ENCODE assay signal across 8 cellular contexts in genomic region chr11:45147017-45147728, GRCh38. TPM values are rescaled to one million over a fixed set of nuclear protein-coding genes. Genes with fewer than 3 reads are reported as not detected.
DNase-seq lines count a peak whose midpoint lies in the region; ATAC-seq and TF ChIP-seq lines count a peak whose summit lies in the region.

No MANE protein-coding gene starts in this region.

- no peak overlapping the region for H4K8ac ChIP-seq in neuronal stem cell (ENCODE audit: low read depth, low read length)

- H2AFZ ChIP-seq in neuronal stem cell (ENCODE audit: low read length) = peak overlapping the region; percentile 92

- H3K4me3 ChIP-seq in GM06990 (replicated peaks; ENCODE audit: low read depth, low read length) = peak overlapping the region; percentile 63
- peak overlapping the region; percentile 71 for H3K4me3 ChIP-seq in NB4 (ENCODE audit: low read depth, low read length)
- H3K4me3 ChIP-seq in gastroesophageal sphincter = peak overlapping the region; percentile 53 to 77
- peak overlapping the region; percentile 84 to 93 for H3K4me3 ChIP-seq in neuronal stem cell (ENCODE audit: low read length in 2 of 2)

- no peak overlapping the region for H4K91ac ChIP-seq in neuronal stem cell (ENCODE audit: low read depth, low read length, poor library complexity)

- no peak overlapping the region for H2BK5ac ChIP-seq in neuronal stem cell (ENCODE audit: low read length)

- TF ChIP-seq EP300 in gastroesophageal sphincter (IDR thresholded peaks at IDR 0.05) = no peak

- no peak overlapping the region for H3K14ac ChIP-seq in neuronal stem cell (ENCODE audit: low read length)

- H3K27me3 ChIP-seq in GM06990 (replicated peaks; ENCODE audit: control insufficient read depth, insufficient read depth, low read length) (0 out of 2 replicates have a peak, but pooled peaks cover 3% of the 10 kb centered on the region), gastroesophageal sphincter (no peaks in the 10 kb centered on the region), neuronal stem cell (ENCODE audit: control insufficient read depth in 3 of 3, insufficient read depth in 3 of 3, low read depth in 1 of 3, low read length in 3 of 3) (peaks cover 0 to 21% (median 14%) of the 10 kb centered on the region in 3 experiments)

- peaks cover 21% of the 10 kb centered on the region for H3K4me1 Mint-ChIP-seq in activated naive CD4-positive, alpha-beta T cell treated with anti-CD3 and anti-CD28 coated beads, Interleukin-2, amount 10 ng/mL, durations not matched to agents 7 days and 5 days

- H3K9ac ChIP-seq in neuronal stem cell (ENCODE audit: low read depth, low read length, poor library complexity) = peak overlapping the region; percentile 89

- no peak overlapping the region for H2BK12ac ChIP-seq in neuronal stem cell (ENCODE audit: low read length)

- in situ Hi-C loops in SK-MEL-5 (cut with HindIII; ENCODE audit: low pct_unique_long_range_greater_than_20kb, low sequenced_read_pairs) = no loop called here

- no peak overlapping the region for H2BK120ac ChIP-seq in neuronal stem cell (ENCODE audit: low read depth, low read length)

- no peak overlapping the region for H3K4ac ChIP-seq in neuronal stem cell (ENCODE audit: low read length)

- ATAC-seq in HG02571 (IDR thresholded peaks at IDR 0.05; ENCODE audit: unreplicated experiment) = peak; percentile 99
- peak; percentile 98 for ATAC-seq in gastroesophageal sphincter

- peaks cover 0 to 43% (median 16%) of the 10 kb centered on the region in 3 donors for H3K4me1 ChIP-seq in gastroesophageal sphincter
- peaks cover 12 to 14% of the 10 kb centered on the region in 2 donors for H3K4me1 ChIP-seq in neuronal stem cell (ENCODE audit: control insufficient read depth in 2 of 2, insufficient read depth in 1 of 2, low read depth in 1 of 2, low read length in 2 of 2)

- peaks cover 5% of the 10 kb centered on the region for H3K79me1 ChIP-seq in neuronal stem cell (ENCODE audit: low read depth, low read length)

- WGBS in gastroesophageal sphincter (ENCODE audit: low coverage in 1 of 2), 2 donors = 0% methylated on average over 1 of the region's 88 CpGs; no CpG with 5 or more reads in 1 of the 2 donors
- WGBS in neuronal stem cell (ENCODE audit: extremely low coverage in 2 of 2, insufficient read length in 2 of 2, insufficient replicate concordance in 1 of 2), 2 donors = no CpG with 5 or more reads among the region's 88 CpGs

- peak overlapping the region; percentile 2 for H2AK5ac ChIP-seq in neuronal stem cell (ENCODE audit: low read depth, low read length)

- H3K36me3 Mint-ChIP-seq in activated naive CD4-positive, alpha-beta T cell treated with anti-CD3 and anti-CD28 coated beads, Interleukin-2, amount 10 ng/mL, durations not matched to agents 7 days and 5 days = no peaks in the 10 kb centered on the region

- TF ChIP-seq CTCF in GM06990 (IDR thresholded peaks at IDR 0.05; ENCODE audit: insufficient read depth, low read length, poor library complexity, severe bottlenecking) (no peak), NB4 (IDR thresholded peaks at IDR 0.05; ENCODE audit: low read depth, low read length) (no peak), gastroesophageal sphincter (IDR thresholded peaks at IDR 0.05) (peak in 1 of 4 experiments; percentile 38)

- H3K9me3 ChIP-seq in gastroesophageal sphincter (no peaks in the 10 kb centered on the region), neuronal stem cell (replicated peaks in 1 of 2; ENCODE audit: control insufficient read depth in 2 of 2, insufficient read depth in 1 of 2, low read depth in 1 of 2, low read length in 2 of 2) (peaks cover 0 to 7% of the 10 kb centered on the region in 2 donors)

- peaks cover 57% of the 10 kb centered on the region for H3K27me3 Mint-ChIP-seq in activated naive CD4-positive, alpha-beta T cell treated with anti-CD3 and anti-CD28 coated beads, Interleukin-2, amount 10 ng/mL, durations not matched to agents 7 days and 5 days

- DNase-seq in GM06990 (ENCODE audit: extremely low read depth, insufficient read length) (peak; percentile 98), NB4 (ENCODE audit: low read depth) (peak; percentile 95), SK-MEL-5 (ENCODE audit: low read depth, low spot score) (peak; percentile 93), neuronal stem cell (ENCODE audit: low spot score) (peak; percentile 95), stromal cell of bone marrow (ENCODE audit: low read depth) (peak; percentile 92)
- DNase-seq in activated naive CD4-positive, alpha-beta T cell treated with anti-CD3 and anti-CD28 coated beads, Interleukin-2, amount 10 ng/mL, durations not matched to agents 7 days and 5 days = peak; percentile 94

- no peak overlapping the region for H2BK15ac ChIP-seq in neuronal stem cell (ENCODE audit: low read length)

- no peak overlapping the region for H3K27ac Mint-ChIP-seq in activated naive CD4-positive, alpha-beta T cell treated with anti-CD3 and anti-CD28 coated beads, Interleukin-2, amount 10 ng/mL, durations not matched to agents 7 days and 5 days

- CTCF ChIA-PET in activated naive CD4-positive, alpha-beta T cell treated with anti-CD3 and anti-CD28 coated beads, Interleukin-2, amount 10 ng/mL, durations not matched to agents 7 days and 5 days (lab: Charles Lee) = no interaction called here

- peak overlapping the region; percentile 94 for H3K4me2 ChIP-seq in neuronal stem cell (ENCODE audit: insufficient read depth, low read length, poor library complexity, severe bottlenecking)

- H3K27ac ChIP-seq in gastroesophageal sphincter = peak overlapping the region; percentile 94 to 99 (median 98)
- peak overlapping the region; percentile 89 for H3K27ac ChIP-seq in neuronal stem cell (replicated peaks; ENCODE audit: low read length)

- peak overlapping the region; percentile 31 for H3K23ac ChIP-seq in neuronal stem cell (ENCODE audit: low read depth, low read length, poor library complexity)

- no peaks in the 10 kb centered on the region for H3K36me3 ChIP-seq in GM06990 (ENCODE audit: control insufficient read depth, insufficient read depth, low read length)
- H3K36me3 ChIP-seq in gastroesophageal sphincter = no peaks in the 10 kb centered on the region
- no peaks in the 10 kb centered on the region for H3K36me3 ChIP-seq in neuronal stem cell (replicated peaks in 1 of 2; ENCODE audit: control insufficient read depth in 2 of 2, insufficient read depth in 2 of 2, low read length in 2 of 2)

- peaks cover 5% of the 10 kb centered on the region for H3K9me3 Mint-ChIP-seq in activated naive CD4-positive, alpha-beta T cell treated with anti-CD3 and anti-CD28 coated beads, Interleukin-2, amount 10 ng/mL, durations not matched to agents 7 days and 5 days

- H3K18ac ChIP-seq in neuronal stem cell (ENCODE audit: low read length) = peak overlapping the region; percentile 88

- H3K4me3 Mint-ChIP-seq in activated naive CD4-positive, alpha-beta T cell treated with anti-CD3 and anti-CD28 coated beads, Interleukin-2, amount 10 ng/mL, durations not matched to agents 7 days and 5 days = peak overlapping the region; percentile 80

- TF ChIP-seq POLR2A in NB4 (IDR thresholded peaks at IDR 0.05; ENCODE audit: extremely low read depth, insufficient read length) (peak; percentile 63), gastroesophageal sphincter (IDR thresholded peaks at IDR 0.05) (peak; percentile 82 to 88)

RNA-seq across cellular contexts. Expression of gene PRDM11, which starts 0.7 kb away (rescaled TPM):
- total RNA-seq in SK-MEL-5 (2014; rRNA removed; shearing (Covaris generic)) = 1.1 and 2.6 TPM in 2 replicates
- polyA plus RNA-seq in SK-MEL-5 (2015; cell fraction: cytosol; rRNA removed) = 0.90 and 2.8 TPM in 2 replicates
- 2.3 and 3.0 TPM in 2 replicates for polyA plus RNA-seq in SK-MEL-5 (2015; cell fraction: nucleus; rRNA removed)
- total RNA-seq in gastroesophageal sphincter = 10 to 100 TPM; 26.4 to 57.2 (median 29.6) TPM
- polyA plus RNA-seq in neuronal stem cell (2013, experiment 1 of 2) = 2.6 TPM
- 2.5 TPM for polyA plus RNA-seq in neuronal stem cell (2013, experiment 2 of 2)

Comparison
In these comparisons a context has a peak if more than half of its experiments do, and no peak if none do; other contexts are left out.
1. Peak in every context shown above with its lines: DNase-seq, ATAC-seq, H3K4me3 ChIP-seq and H3K27ac ChIP-seq.